ENCODE assay signal across 25 cellular contexts in genomic region chr7:142943706-142944268, GRCh38. TPM values are rescaled to one million over a fixed set of nuclear protein-coding genes. Genes with fewer than 3 reads are reported as not detected.
DNase-seq lines count a peak whose midpoint lies in the region; ATAC-seq, FAIRE-seq and TF ChIP-seq lines count a peak whose summit lies in the region.
"Had no signal": no experiment of that assay in that cellular context is flagged by ENCODE, and none has a peak within 500 bp of the region (broad histone marks: within the 10 kb centered on the region; RNA-seq: fewer than 3 reads in every experiment).

No MANE protein-coding gene starts in this region.

- H3K27me3 ChIP-seq in WERI-Rb-1 (ENCODE audit: insufficient read depth, low read depth, severe bottlenecking): no peaks in the 10 kb centered on the region
- no peaks in the 10 kb centered on the region for H3K27me3 ChIP-seq in bronchial epithelial cell (ENCODE audit: control insufficient read depth, insufficient read depth, low read length)
- H3K27me3 ChIP-seq in prostate gland (replicated peaks; ENCODE audit: insufficient read depth): no peaks in the 10 kb centered on the region
- H3K27me3 ChIP-seq: Peyer's patch, SJSA1 had no signal

- H3K27ac Mint-ChIP-seq in stimulated activated memory B cell treated with anti-CD40 and anti-IgM and Interleukin-4, amounts not matched to agents 10 μg/mL and 1 μg/mL and 100 μg/mL, for 72 hours: no peak overlapping the region
- H3K27ac Mint-ChIP-seq: B cell, CD14-positive monocyte had no signal

- no peaks in the 10 kb centered on the region for H3K4me1 Mint-ChIP-seq in stimulated activated memory B cell treated with anti-CD40 and anti-IgM and Interleukin-4, amounts not matched to agents 10 μg/mL and 1 μg/mL and 100 μg/mL, for 72 hours
- H3K4me1 Mint-ChIP-seq: B cell, CD14-positive monocyte had no signal

- peak; percentile 45 for DNase-seq in WERI-Rb-1
- DNase-seq in bronchial epithelial cell (ENCODE audit: low read depth): peak; percentile 97
- DNase-seq in prostate gland (ENCODE audit: low spot score): peak; percentile 46
- no peak for DNase-seq in NCI-H82 (lab: John Stamatoyannopoulos, UW)
- DNase-seq: GF-D8, GM23248, NCI-H1105, NCI-H146, NCI-H2029, NCI-H226, NCI-H524, Peyer's patch had no signal

- no peak overlapping the region for H3K4me3 Mint-ChIP-seq in stimulated activated memory B cell treated with anti-CD40 and anti-IgM and Interleukin-4, amounts not matched to agents 10 μg/mL and 1 μg/mL and 100 μg/mL, for 72 hours
- H3K4me3 Mint-ChIP-seq: B cell, CD14-positive monocyte had no signal

- H3K36me3 ChIP-seq in WERI-Rb-1: no peaks in the 10 kb centered on the region
- H3K36me3 ChIP-seq in bronchial epithelial cell (ENCODE audit: control insufficient read depth, insufficient read depth, low read length): no peaks in the 10 kb centered on the region
- H3K36me3 ChIP-seq in prostate gland: no peaks in the 10 kb centered on the region
- H3K36me3 ChIP-seq: HAP-1, Peyer's patch, SJSA1 had no signal

- H3K36me3 Mint-ChIP-seq in stimulated activated memory B cell treated with anti-CD40 and anti-IgM and Interleukin-4, amounts not matched to agents 10 μg/mL and 1 μg/mL and 100 μg/mL, for 72 hours: no peaks in the 10 kb centered on the region
- H3K36me3 Mint-ChIP-seq: CD14-positive monocyte had no signal

- ATAC-seq in esophagus mucosa: peak; percentile 98
- ATAC-seq in HG02885 (IDR thresholded peaks at IDR 0.05; ENCODE audit: poor library complexity, unreplicated experiment): no peak
- ATAC-seq in stimulated activated memory B cell treated with anti-CD40 and anti-IgM and Interleukin-4, amounts not matched to agents 10 μg/mL and 1 μg/mL and 100 μg/mL, for 72 hours: no peak
- ATAC-seq in GM18909 (IDR thresholded peaks at IDR 0.05; ENCODE audit: poor library complexity, unreplicated experiment): no peak
- ATAC-seq: A549, Right ventricle myocardium inferior had no signal

- no peaks in the 10 kb centered on the region for H3K9me3 ChIP-seq in WERI-Rb-1 (ENCODE audit: severe bottlenecking)
- H3K9me3 ChIP-seq in prostate gland: no peaks in the 10 kb centered on the region
- H3K9me3 ChIP-seq: A549, HAP-1, Peyer's patch, SJSA1 had no signal

- FAIRE-seq in bronchial epithelial cell (lab: Jason Lieb, UNC): peak; percentile 96
- FAIRE-seq: A549, HTR-8/SVneo had no signal

- no peak overlapping the region for H3K4me3 ChIP-seq in WERI-Rb-1 (ENCODE audit: low read depth, low read length)
- no peak overlapping the region for H3K4me3 ChIP-seq in bronchial epithelial cell (ENCODE audit: low read depth, low read length)
- no peak overlapping the region for H3K4me3 ChIP-seq in prostate gland
- H3K4me3 ChIP-seq: A549, GM23248, HAP-1, Peyer's patch, SJSA1 had no signal

- H3K27ac ChIP-seq in WERI-Rb-1: peak overlapping the region; percentile 37
- H3K27ac ChIP-seq in prostate gland: no peak overlapping the region
- H3K27ac ChIP-seq: A549, GM23248, KMS-11, Peyer's patch, SJSA1 had no signal

- H3K9me3 Mint-ChIP-seq in stimulated activated memory B cell treated with anti-CD40 and anti-IgM and Interleukin-4, amounts not matched to agents 10 μg/mL and 1 μg/mL and 100 μg/mL, for 72 hours: no peaks in the 10 kb centered on the region

- TF ChIP-seq CTCF in WERI-Rb-1 (IDR thresholded peaks at IDR 0.05; ENCODE audit: low read depth, low read length) (no peak), bronchial epithelial cell (IDR thresholded peaks at IDR 0.05; ENCODE audit: insufficient read depth, low read length, severe bottlenecking) (no peak), prostate gland (IDR thresholded peaks at IDR 0.05) (no peak)

- intact Hi-C loops in prostate gland (cut with DNase I): no loop called here

- whole genome bisulfite sequencing in prostate gland: 56% methylated on average over 7 of the region's 7 CpGs

- peaks cover 58% of the 10 kb centered on the region for H3K27me3 Mint-ChIP-seq in stimulated activated memory B cell treated with anti-CD40 and anti-IgM and Interleukin-4, amounts not matched to agents 10 μg/mL and 1 μg/mL and 100 μg/mL, for 72 hours

- no peaks in the 10 kb centered on the region for H3K4me1 ChIP-seq in prostate gland (replicated peaks)
- H3K4me1 ChIP-seq: A549, HAP-1, Peyer's patch, SJSA1 had no signal

- TF ChIP-seq POLR2A in prostate gland (IDR thresholded peaks at IDR 0.05): no peak

RNA-seq across cellular contexts. Expression of gene LLCFC1, which starts 4.5 kb away (rescaled TPM):
- not detected in 2 replicates for total RNA-seq in bronchial epithelial cell
- not detected for total RNA-seq in esophagus mucosa
- 1 to 10 TPM in 1 of 2 donors, not detected in 1; 6.4 TPM for total RNA-seq in prostate gland
- total RNA-seq: B cell, GM23248, OCI-LY7, Peyer's patch, Right ventricle myocardium inferior, SJSA1 had no signal

RNA-seq across cellular contexts. Expression of gene TRPV5, which starts 10.2 kb away (rescaled TPM):
- total RNA-seq in bronchial epithelial cell (under 0.01 TPM in 1 of 2 replicates, not detected in the other), esophagus mucosa (not detected), prostate gland (not detected)
- total RNA-seq: B cell, GM23248, Right ventricle myocardium inferior, SJSA1 had no signal

RNA-seq across cellular contexts. Expression of gene KEL, which starts 18.4 kb away (rescaled TPM):
- 0.13 TPM in 1 of 2 replicates, not detected in the other for total RNA-seq in bronchial epithelial cell
- 0.32 TPM for total RNA-seq in esophagus mucosa
- 10 to 100 TPM in 1 of 2 donors, under 1 TPM in 1; 0.09 to 61.5 TPM for total RNA-seq in prostate gland
- total RNA-seq: GM23248, Peyer's patch had no signal

RNA-seq across cellular contexts. Expression of gene TRPV6, which starts 58.2 kb away (rescaled TPM):
- total RNA-seq in bronchial epithelial cell (under 0.01 and 0.26 TPM in 2 replicates), esophagus mucosa (0.68 TPM), prostate gland (10 to 100 TPM; 47.0 to 82.0 TPM)
- total RNA-seq: B cell, GM23248, OCI-LY7, Right ventricle myocardium inferior, SJSA1 had no signal
